In genomic region chr2:214574077-214574775, GRCh38 we compare ENCODE assay signal across 17 cellular contexts.
DNase-seq lines count a peak whose midpoint lies in the region; ATAC-seq and TF ChIP-seq lines count a peak whose summit lies in the region.
"Had no signal": no experiment of that assay in that cellular context is flagged by ENCODE, and none has a peak within 500 bp of the region (broad histone marks: within the 10 kb centered on the region; RNA-seq: fewer than 3 reads in every experiment).

No MANE protein-coding gene starts in this region.

- POLR2A ChIA-PET in CD4-positive, alpha-beta T cell (lab: Charles Lee): no interaction called here

- peak; percentile 48 for DNase-seq in DMS53 treated with DMSO at 0.1 percent for 48 hours (lab: John Stamatoyannopoulos, UW; ENCODE audit: unreplicated experiment)
- DNase-seq in astrocyte of the hippocampus (ENCODE audit: low read depth, low spot score): peak; percentile 52
- no peak for DNase-seq in neuronal stem cell (ENCODE audit: low spot score)
- no peak for DNase-seq in stimulated activated CD4-positive, alpha-beta T cell treated with anti-CD3 and anti-CD28 coated beads, Interleukin-1b, Interleukin-23, amount 100 ng/mL, for 48 hours
- DNase-seq in NCI-H1092 (lab: John Stamatoyannopoulos, UW): no peak
- DNase-seq in CD4-positive, alpha-beta T cell: no peak
- no peak for DNase-seq in adrenal gland
- DNase-seq: activated B cell treated with CpG ODN at 0.5 μM for 24 hours; activated naive CD8-positive, alpha-beta T cell treated with anti-CD3 and anti-CD28 coated beads for 36 hours; Right ventricle myocardium superior had no signal

- no peak overlapping the region for H4K8ac ChIP-seq in neuronal stem cell (ENCODE audit: low read depth, low read length)

- no peak overlapping the region for H3K18ac ChIP-seq in neuronal stem cell (ENCODE audit: low read length)

- no peak overlapping the region for H2BK15ac ChIP-seq in neuronal stem cell (ENCODE audit: low read length)

- no peak overlapping the region for H3K9ac ChIP-seq in neuronal stem cell (ENCODE audit: low read depth, low read length, poor library complexity)

- H2AFZ ChIP-seq in neuronal stem cell (ENCODE audit: low read length): peak overlapping the region; percentile 23
- H2AFZ ChIP-seq: hepatocyte had no signal

- H3K9me3 Mint-ChIP-seq in CD4-positive, alpha-beta T cell: no peaks in the 10 kb centered on the region
- H3K9me3 Mint-ChIP-seq: activated B cell treated with CpG ODN at 0.5 μM for 24 hours; activated naive CD8-positive, alpha-beta T cell treated with anti-CD3 and anti-CD28 coated beads for 36 hours; neural crest cell; T-helper 1 cell treated with Interleukin-12 subunit alpha and Interleukin-12 subunit beta and Interleukin-4 antibody, amounts not matched to agents 30 μg/mL and 1 μg/mL, for 36 hours had no signal

- no peak overlapping the region for H3K23ac ChIP-seq in neuronal stem cell (ENCODE audit: low read depth, low read length, poor library complexity)

- H3K14ac ChIP-seq in neuronal stem cell (ENCODE audit: low read length): no peak overlapping the region

- no peak overlapping the region for H4K91ac ChIP-seq in neuronal stem cell (ENCODE audit: low read depth, low read length, poor library complexity)

- H3K4me3 Mint-ChIP-seq in CD4-positive, alpha-beta T cell: no peak overlapping the region
- H3K4me3 Mint-ChIP-seq: activated B cell treated with CpG ODN at 0.5 μM for 24 hours; activated naive CD8-positive, alpha-beta T cell treated with anti-CD3 and anti-CD28 coated beads for 36 hours; T-helper 1 cell treated with Interleukin-12 subunit alpha and Interleukin-12 subunit beta and Interleukin-4 antibody, amounts not matched to agents 30 μg/mL and 1 μg/mL, for 36 hours had no signal

- H3K36me3 ChIP-seq in neuronal stem cell (replicated peaks in 1 of 2; ENCODE audit: control insufficient read depth in 2 of 2, insufficient read depth in 2 of 2, low read length in 2 of 2) (no peaks in the 10 kb centered on the region), adrenal gland (replicated peaks in 1 of 2) (no peaks in the 10 kb centered on the region)
- H3K36me3 ChIP-seq: breast epithelium, vagina had no signal

- TF ChIP-seq CTCF in CD4-positive, alpha-beta T cell (IDR thresholded peaks at IDR 0.05): no peak
- no peak for TF ChIP-seq CTCF in adrenal gland (IDR thresholded peaks at IDR 0.05)

- intact Hi-C loops in CD4-positive, alpha-beta T cell (cut with DNase I, micrococcal nuclease): no loop called here
- intact Hi-C loops in adrenal gland (cut with DNase I): no loop called here

- no CpG with 5 or more reads among the region's 3 CpGs for WGBS in neuronal stem cell (ENCODE audit: extremely low coverage in 2 of 2, insufficient read length in 2 of 2, insufficient replicate concordance in 1 of 2), 2 donors
- WGBS in adrenal gland, 4 donors: 82 to 97% (median 89%) methylated on average over 3 of the region's 3 CpGs

- H3K9me3 ChIP-seq in neuronal stem cell (replicated peaks in 1 of 2; ENCODE audit: control insufficient read depth in 2 of 2, insufficient read depth in 1 of 2, low read depth in 1 of 2, low read length in 2 of 2) (no peaks in the 10 kb centered on the region), adrenal gland (replicated peaks in 1 of 3) (no peaks in the 10 kb centered on the region)
- H3K9me3 ChIP-seq in CD4-positive, alpha-beta T cell (ENCODE audit: control insufficient read depth, low read length): no peaks in the 10 kb centered on the region
- H3K9me3 ChIP-seq: breast epithelium, vagina had no signal

- peaks cover 6 to 46% of the 10 kb centered on the region in 2 donors for H3K4me1 ChIP-seq in neuronal stem cell (ENCODE audit: control insufficient read depth in 2 of 2, insufficient read depth in 1 of 2, low read depth in 1 of 2, low read length in 2 of 2)
- no peaks in the 10 kb centered on the region for H3K4me1 ChIP-seq in adrenal gland (replicated peaks in 1 of 2)
- H3K4me1 ChIP-seq: breast epithelium, vagina had no signal

- H3K27ac Mint-ChIP-seq in CD4-positive, alpha-beta T cell: no peak overlapping the region
- H3K27ac Mint-ChIP-seq: activated B cell treated with CpG ODN at 0.5 μM for 24 hours; activated naive CD8-positive, alpha-beta T cell treated with anti-CD3 and anti-CD28 coated beads for 36 hours; T-helper 1 cell treated with Interleukin-12 subunit alpha and Interleukin-12 subunit beta and Interleukin-4 antibody, amounts not matched to agents 30 μg/mL and 1 μg/mL, for 36 hours had no signal

- no peak overlapping the region for H3K27ac ChIP-seq in neuronal stem cell (replicated peaks; ENCODE audit: low read length)
- H3K27ac ChIP-seq in CD4-positive, alpha-beta T cell (ENCODE audit: low read depth, low read length): no peak overlapping the region
- H3K27ac ChIP-seq in adrenal gland: no peak overlapping the region
- H3K27ac ChIP-seq: breast epithelium, hepatocyte, vagina had no signal

- no peak overlapping the region for H2BK120ac ChIP-seq in neuronal stem cell (ENCODE audit: low read depth, low read length)

- peak; percentile 64 for ATAC-seq in HG03432 (IDR thresholded peaks at IDR 0.05; ENCODE audit: unreplicated experiment)
- no peak for ATAC-seq in CD4-positive, alpha-beta T cell (ENCODE audit: poor library complexity)
- ATAC-seq: K562 had no signal

- no peaks in the 10 kb centered on the region for H3K27me3 ChIP-seq in neuronal stem cell (ENCODE audit: control insufficient read depth in 3 of 3, insufficient read depth in 3 of 3, low read depth in 1 of 3, low read length in 3 of 3)
- no peaks in the 10 kb centered on the region for H3K27me3 ChIP-seq in CD4-positive, alpha-beta T cell (ENCODE audit: control insufficient read depth, insufficient read depth, low read length)
- no peaks in the 10 kb centered on the region for H3K27me3 ChIP-seq in adrenal gland
- H3K27me3 ChIP-seq: breast epithelium, hepatocyte, vagina had no signal

- no peaks in the 10 kb centered on the region for H3K36me3 Mint-ChIP-seq in CD4-positive, alpha-beta T cell (ENCODE audit: low read depth)
- H3K36me3 Mint-ChIP-seq: activated naive CD8-positive, alpha-beta T cell treated with anti-CD3 and anti-CD28 coated beads for 36 hours had no signal

- H3K4me3 ChIP-seq in neuronal stem cell (ENCODE audit: low read length in 2 of 2) (no peak overlapping the region), adrenal gland (no peak overlapping the region)
- H3K4me3 ChIP-seq: breast epithelium, hepatocyte, K562, vagina had no signal

- H3K4me1 Mint-ChIP-seq in CD4-positive, alpha-beta T cell (ENCODE audit: low read depth): peaks cover 7% of the 10 kb centered on the region

- no peak overlapping the region for H3K4ac ChIP-seq in neuronal stem cell (ENCODE audit: low read length)

- TF ChIP-seq POLR2A in adrenal gland (IDR thresholded peaks at IDR 0.05): no peak

- H3K79me1 ChIP-seq in neuronal stem cell (ENCODE audit: low read depth, low read length): no peaks in the 10 kb centered on the region

- no peaks in the 10 kb centered on the region for H3K27me3 Mint-ChIP-seq in CD4-positive, alpha-beta T cell

- no peak overlapping the region for H2BK12ac ChIP-seq in neuronal stem cell (ENCODE audit: low read length)

- H3K4me2 ChIP-seq in neuronal stem cell (ENCODE audit: insufficient read depth, low read length, poor library complexity, severe bottlenecking): no peak overlapping the region
- H3K4me2 ChIP-seq: hepatocyte had no signal

- CTCF ChIA-PET in CD4-positive, alpha-beta T cell (lab: Charles Lee): no interaction called here

- H2BK5ac ChIP-seq in neuronal stem cell (ENCODE audit: low read length): no peak overlapping the region

- H2AK5ac ChIP-seq in neuronal stem cell (ENCODE audit: low read depth, low read length): no peak overlapping the region

Comparison
In these comparisons a context has a peak if more than half of its experiments do, and no peak if none do; other contexts are left out.
1. DNase-seq: peak in DMS53 treated with DMSO at 0.1 percent for 48 hours (single experiment) and astrocyte of the hippocampus (single experiment); none in neuronal stem cell (single experiment), stimulated activated CD4-positive, alpha-beta T cell treated with anti-CD3 and anti-CD28 coated beads, Interleukin-1b, Interleukin-23, amount 100 ng/mL, for 48 hours (single experiment), NCI-H1092 (single experiment), CD4-positive, alpha-beta T cell (0 of 10) and adrenal gland (0 of 7).